1 cellular context compared by ENCODE assay signal in the genomic region with DNA sequence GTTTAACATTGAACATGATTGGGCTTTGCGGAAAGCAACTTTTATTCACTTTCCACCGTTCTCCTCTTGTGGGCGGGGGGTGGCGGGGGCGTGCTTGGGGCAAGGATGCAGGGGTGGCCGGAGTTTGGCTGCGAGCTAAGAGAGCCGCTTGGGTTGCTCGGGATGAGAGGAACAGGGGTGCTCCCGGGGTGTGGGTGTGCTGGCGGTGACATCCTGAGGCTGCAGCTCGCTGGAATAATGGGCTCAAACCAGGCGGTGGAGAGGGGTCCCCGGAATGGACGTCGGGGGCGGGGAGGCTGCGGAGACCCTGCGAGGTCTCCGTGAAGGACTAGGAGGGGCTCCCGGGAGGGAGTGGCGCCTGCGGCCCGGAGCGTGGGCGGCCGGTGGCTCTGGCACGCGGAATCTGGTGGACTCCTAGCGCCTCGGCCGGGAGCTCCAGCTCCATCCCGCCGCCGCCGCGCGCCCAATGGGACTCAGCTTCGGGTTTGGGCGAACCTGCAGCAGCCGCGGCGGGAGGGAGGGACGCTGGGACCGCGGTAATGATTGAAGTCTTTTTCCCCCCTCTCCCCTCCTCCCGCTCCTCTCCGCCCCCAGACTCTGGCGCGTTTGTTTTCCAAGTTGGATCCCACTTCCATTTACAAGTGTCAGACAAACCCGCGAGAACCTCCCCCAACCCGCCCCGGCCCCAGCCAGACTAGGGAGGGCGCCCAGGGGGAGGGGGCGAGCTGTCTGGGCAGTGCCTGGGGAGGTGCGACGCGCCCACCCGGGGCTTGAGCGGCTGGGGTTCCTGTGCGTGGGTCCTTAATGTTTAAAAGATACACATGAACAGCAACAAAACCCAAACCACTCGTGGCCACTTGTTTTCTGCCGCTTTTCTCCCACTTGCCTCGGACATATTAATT.
TF ChIP-seq lines count a peak whose summit lies in the region.

No MANE protein-coding gene starts in this region.

TF ChIP-seq in IMR-90, 13 proteins besides CTCF, POLR2A, EP300 and RAD21:
- TF ChIP-seq CHD1 (IDR thresholded peaks at IDR 0.05; ENCODE audit: low read depth, low read length) (no peak), NFE2L2 (IDR thresholded peaks at IDR 0.05; ENCODE audit: low read depth, low read length) (no peak), MAFK (IDR thresholded peaks at IDR 0.05; ENCODE audit: low read depth, low read length) (no peak), CEBPB (IDR thresholded peaks at IDR 0.05; ENCODE audit: low read depth, low read length) (no peak), BHLHE40 (IDR thresholded peaks at IDR 0.05; ENCODE audit: low read depth, low read length) (no peak), MXI1 (IDR thresholded peaks at IDR 0.05; ENCODE audit: borderline replicate concordance, low read depth, low read length) (no peak), SMC3 (IDR thresholded peaks at IDR 0.05; ENCODE audit: low read depth, low read length) (no peak), MAZ (IDR thresholded peaks at IDR 0.05; ENCODE audit: borderline replicate concordance, low read depth, low read length) (no peak), FOS (IDR thresholded peaks at IDR 0.05; ENCODE audit: low read depth, low read length) (no peak), RFX5 (IDR thresholded peaks at IDR 0.05; ENCODE audit: low read depth, low read length) (no peak)
- TF ChIP-seq, protein P1, sequence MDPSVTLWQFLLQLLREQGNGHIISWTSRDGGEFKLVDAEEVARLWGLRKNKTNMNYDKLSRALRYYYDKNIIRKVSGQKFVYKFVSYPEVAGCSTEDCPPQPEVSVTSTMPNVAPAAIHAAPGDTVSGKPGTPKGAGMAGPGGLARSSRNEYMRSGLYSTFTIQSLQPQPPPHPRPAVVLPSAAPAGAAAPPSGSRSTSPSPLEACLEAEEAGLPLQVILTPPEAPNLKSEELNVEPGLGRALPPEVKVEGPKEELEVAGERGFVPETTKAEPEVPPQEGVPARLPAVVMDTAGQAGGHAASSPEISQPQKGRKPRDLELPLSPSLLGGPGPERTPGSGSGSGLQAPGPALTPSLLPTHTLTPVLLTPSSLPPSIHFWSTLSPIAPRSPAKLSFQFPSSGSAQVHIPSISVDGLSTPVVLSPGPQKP (IDR thresholded peaks at IDR 0.05; ENCODE audit: borderline replicate concordance, low read depth, low read length) = no peak
